In the genomic region with DNA sequence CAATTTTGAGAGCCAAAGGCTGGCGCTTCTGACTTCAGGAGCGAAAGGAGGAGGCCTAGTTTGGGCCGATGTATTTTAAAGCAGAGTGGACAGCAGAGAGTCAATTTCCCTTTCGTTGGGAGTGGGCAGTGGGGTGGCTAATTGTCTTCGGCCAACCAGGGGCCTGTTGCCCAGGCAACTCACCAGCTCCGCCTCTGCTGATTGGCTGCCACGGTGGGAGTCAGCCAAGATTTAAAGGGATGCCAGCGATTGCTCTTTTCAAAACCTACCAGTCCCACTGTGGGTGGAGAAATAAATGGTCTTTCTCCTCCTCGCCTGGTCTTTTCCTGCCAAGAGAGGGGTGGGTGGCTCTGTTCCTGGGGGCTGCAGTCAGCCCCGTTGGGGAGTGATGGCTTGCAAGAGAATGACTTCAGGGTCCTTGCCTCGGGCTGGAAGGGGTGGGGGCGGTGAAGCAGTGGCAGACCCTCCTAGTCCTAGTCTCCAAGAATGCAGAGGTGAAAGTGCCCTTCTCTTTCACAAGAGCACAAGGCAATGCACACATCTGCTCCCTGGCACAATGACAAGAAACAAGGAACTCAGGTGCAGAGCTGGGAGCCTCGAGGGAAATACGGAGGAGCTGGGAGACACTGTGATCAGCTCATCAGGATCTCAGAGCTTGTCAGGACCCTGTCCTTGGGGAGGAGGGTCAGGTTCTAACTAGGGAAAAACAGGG, we compare ENCODE assay signal across 1 cellular context.
TF ChIP-seq lines count a peak whose summit lies in the region.

No MANE protein-coding gene starts in this region.

TF ChIP-seq in SK-N-SH treated with all-trans-retinoic acid at 6 μM for 48 hours, 23 proteins besides CTCF, POLR2A, EP300 and RAD21 (continued from another document):
- no peak for TF ChIP-seq CSRNP3 (CRISPR knock-in tag; IDR thresholded peaks at IDR 0.05)
